ENCODE assay signal across 1 cellular context in the genomic region with DNA sequence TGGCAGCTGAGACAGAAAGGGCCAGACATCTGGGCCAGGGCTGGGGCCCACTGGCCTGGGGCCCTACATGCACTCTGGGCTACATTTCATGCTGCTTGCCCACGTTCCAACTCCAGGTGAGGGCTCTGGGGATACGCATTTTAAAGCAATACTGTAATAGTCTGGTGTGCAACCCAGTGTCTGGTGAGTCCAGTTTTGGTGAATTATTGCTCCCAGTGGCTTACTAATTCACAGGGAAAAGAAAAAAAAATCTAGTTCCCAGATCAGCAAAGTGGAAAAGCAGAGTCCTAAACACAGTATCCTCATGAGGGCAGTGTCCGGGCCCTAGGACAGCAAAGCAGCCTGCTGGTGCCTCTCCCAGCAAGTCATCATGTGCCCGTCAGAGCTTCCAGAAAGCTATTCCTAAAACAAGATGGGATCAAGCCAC.
TF ChIP-seq lines count a peak whose summit lies in the region.

No MANE protein-coding gene starts in this region.

TF ChIP-seq in HepG2, 621 proteins besides CTCF, POLR2A, EP300 and RAD21 (continued from another document):
- TF ChIP-seq HMGXB4 (CRISPR knock-in tag; IDR thresholded peaks at IDR 0.05; ENCODE audit: borderline replicate concordance in 1 of 2, low read depth in 1 of 2), result 0 out of 4 replicates have a peak, but pooled peaks of 1 of the 2 experiments have one; percentile 38
- peak; percentile 56; the same call in 1 of the 2 replicates for TF ChIP-seq ZNF574 (CRISPR knock-in tag; IDR thresholded peaks at IDR 0.05)
- TF ChIP-seq SMC3 (IDR thresholded peaks at IDR 0.05; ENCODE audit: low read length), result peak; percentile 16; the same call in 1 of the 2 replicates
- TF ChIP-seq STAG1 (CRISPR knock-in tag; IDR thresholded peaks at IDR 0.05), result peak; percentile 35
